ENCODE assay signal across 11 cellular contexts in genomic region chrX:21946925-21947641, GRCh38. TPM values are rescaled to one million over a fixed set of nuclear protein-coding genes. Genes with fewer than 3 reads are reported as not detected.
A peak's percentile ranks its signal among the peaks of the same experiment; 100 is the strongest.
DNase-seq lines count a peak whose midpoint lies in the region; ATAC-seq and TF ChIP-seq lines count a peak whose summit lies in the region.
"Had no signal": no experiment of that assay in that cellular context is flagged by ENCODE, and none has a peak within 500 bp of the region (broad histone marks: within the 10 kb centered on the region; RNA-seq: fewer than 3 reads in every experiment).

No MANE protein-coding gene starts in this region.

- TF ChIP-seq POLR2A in vagina (IDR thresholded peaks at IDR 0.05) = no peak

- no peaks in the 10 kb centered on the region for H3K36me3 ChIP-seq in vagina

- ATAC-seq in left cardiac atrium (peak; percentile 57 to 78), GM19328 (IDR thresholded peaks at IDR 0.05; ENCODE audit: unreplicated experiment) (no peak)
- ATAC-seq: HCT116 had no signal

- H3K9me3 ChIP-seq in vagina = no peaks in the 10 kb centered on the region

- H3K27me3 ChIP-seq in vagina = no peaks in the 10 kb centered on the region

- DNase-seq in left cardiac atrium (no peak), cardiac septum (ENCODE audit: low spot score) (no peak), astrocyte of the hippocampus (ENCODE audit: low read depth, low spot score) (peak; percentile 67), iris pigment epithelial cell (ENCODE audit: low read depth) (peak; percentile 67), vagina (ENCODE audit: extremely low spot score in 2 of 2) (peak; percentile 42 to 79), GM10248 (ENCODE audit: extremely low spot score) (no peak), NCI-H1092 (lab: John Stamatoyannopoulos, UW) (no peak)
- DNase-seq: NK-92 treated with Interleukin-12 subunit alpha and Interleukin-12 subunit beta, amount 100 ng/mL, for 24 hours; retina had no signal

- CTCF ChIA-PET in GM10248 (lab: Yijun Ruan, JAX) = no interaction called here

- H3K4me1 ChIP-seq in vagina = peaks cover 21% of the 10 kb centered on the region

- H3K27ac ChIP-seq in vagina = no peak overlapping the region

- POLR2A ChIA-PET in GM10248 (lab: Yijun Ruan, JAX) = no interaction called here

- no peak for TF ChIP-seq CTCF in vagina (IDR thresholded peaks at IDR 0.05)
- TF ChIP-seq CTCF in GM10248 (IDR thresholded peaks at IDR 0.05; ENCODE audit: control extremely low read depth, extremely low read depth, low read depth, missing control alignments) = no peak

- H3K4me3 ChIP-seq in vagina = no peak overlapping the region

- intact Hi-C loops in left cardiac atrium (cut with DNase I) = no loop called here
- intact Hi-C loops in cardiac septum (cut with DNase I) = loop anchor here (10.0 kb wide), 1 partner anchor 192 kb away; the partner anchor contains the start of gene SMPX
- intact Hi-C loops in vagina (cut with DNase I) = no loop called here

RNA-seq across cellular contexts. Expression of gene SMS, which starts 6.6 kb away (rescaled TPM):
- total RNA-seq in left cardiac atrium (10 to 100 TPM; 49.0 to 64.7 TPM), cardiac septum (74.9 TPM), vagina (36.8 TPM)

Comparison
In these comparisons a context has a peak if more than half of its experiments do, and no peak if none do; other contexts are left out.
1. DNase-seq: peak in astrocyte of the hippocampus (single experiment), iris pigment epithelial cell (single experiment) and vagina (2 of 2); none in left cardiac atrium (single experiment), cardiac septum (single experiment), GM10248 (single experiment) and NCI-H1092 (single experiment).